20 cellular contexts compared by ENCODE assay signal in the genomic region with DNA sequence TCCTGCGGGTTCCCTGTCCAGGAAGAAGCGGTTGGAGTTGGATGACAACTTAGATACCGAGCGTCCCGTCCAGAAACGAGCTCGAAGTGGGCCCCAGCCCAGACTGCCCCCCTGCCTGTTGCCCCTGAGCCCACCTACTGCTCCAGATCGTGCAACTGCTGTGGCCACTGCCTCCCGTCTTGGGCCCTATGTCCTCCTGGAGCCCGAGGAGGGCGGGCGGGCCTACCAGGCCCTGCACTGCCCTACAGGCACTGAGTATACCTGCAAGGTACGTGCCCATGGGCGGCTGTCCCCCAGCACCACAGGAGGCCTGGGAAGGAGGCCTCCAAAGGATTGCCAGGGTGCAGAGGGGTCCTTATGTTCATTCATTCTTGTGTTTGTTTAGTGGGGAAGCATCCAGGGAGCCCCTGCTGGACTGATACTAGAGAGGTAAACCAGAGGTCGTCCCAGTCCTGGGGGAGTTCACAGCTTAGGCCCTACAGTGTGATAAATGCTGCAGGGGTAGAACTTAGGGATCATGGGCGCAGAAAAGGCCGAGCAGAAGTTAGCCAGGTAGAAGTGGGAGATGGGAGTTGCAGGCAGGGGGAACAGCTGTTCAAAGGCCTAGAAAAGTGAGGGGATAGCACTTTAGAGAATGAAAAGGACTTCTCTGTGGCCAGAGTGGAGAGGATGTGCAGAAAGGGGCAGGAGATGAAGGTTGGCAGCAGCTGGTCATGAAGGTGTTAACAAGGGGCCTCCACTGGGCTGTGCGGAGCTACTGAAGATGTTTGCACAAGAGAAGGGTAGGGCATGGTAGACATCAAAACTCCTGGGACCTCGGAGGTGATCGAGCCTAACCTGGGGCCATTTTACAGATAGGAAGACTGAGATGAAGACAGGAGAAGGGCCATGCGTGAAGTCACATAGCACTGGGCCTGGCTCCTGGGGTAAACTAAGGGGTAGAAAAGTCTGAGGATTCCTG. TPM values are rescaled to one million over a fixed set of nuclear protein-coding genes. Genes with fewer than 3 reads are reported as not detected.
DNase-seq lines count a peak whose midpoint lies in the region; ATAC-seq, FAIRE-seq and TF ChIP-seq lines count a peak whose summit lies in the region.
"Had no signal": no experiment of that assay in that cellular context is flagged by ENCODE, and none has a peak within 500 bp of the region (broad histone marks: within the 10 kb centered on the region; RNA-seq: fewer than 3 reads in every experiment).

No MANE protein-coding gene starts in this region.

- no TSS peak for BruUV-seq in PC-3 (replicated peaks; lab: Mats Ljungman, UMichigan)

- H3K4me3 ChIP-seq in A549 (no peak overlapping the region), RWPE2 (ENCODE audit: severe bottlenecking) (no peak overlapping the region), liver (ENCODE audit: low read depth in 1 of 3, low read length in 3 of 3) (no peak overlapping the region), PC-3 (ENCODE audit: low read length) (no peak overlapping the region)
- H3K4me3 ChIP-seq: GM12878, PC-9, SJCRH30 had no signal

- WGBS in A549 (ENCODE audit: missing lambda C conversion rate) = 88% methylated on average over 21 of the region's 21 CpGs
- 95% methylated on average over 21 of the region's 21 CpGs for WGBS in liver

- H4K20me1 ChIP-seq in PC-3 (ENCODE audit: low read length) = 0 out of 2 replicates have a peak, but pooled peaks cover 8% of the 10 kb centered on the region

- TF ChIP-seq POLR2A in A549 (IDR thresholded peaks at IDR 0.05; ENCODE audit: low read length) = no peak

- no peaks in the 10 kb centered on the region for H3F3A ChIP-seq in PC-3 (ENCODE audit: low read length, unreplicated experiment)

- H3K4me3 Mint-ChIP-seq in immature natural killer cell = no peak overlapping the region
- H3K4me3 Mint-ChIP-seq: CD4-positive, alpha-beta memory T cell had no signal

- peaks cover 100% of the 10 kb centered on the region for H3K36me3 ChIP-seq in RWPE2 (ENCODE audit: low read depth)
- H3K36me3 ChIP-seq in liver (ENCODE audit: control insufficient read depth in 4 of 4, insufficient read depth in 3 of 4, low read depth in 1 of 4, low read length in 3 of 4) = peaks cover 4 to 21% (median 12%) of the 10 kb centered on the region in 4 donors
- peaks cover 76% of the 10 kb centered on the region for H3K36me3 ChIP-seq in PC-3 (ENCODE audit: low read depth, low read length)
- H3K36me3 ChIP-seq: BE2C had no signal

- no peak for TF ChIP-seq EP300 in A549 (IDR thresholded peaks at IDR 0.05)

- in situ Hi-C loops in ACHN (cut with HindIII; ENCODE audit: low pct_ligation_motif_present, low pct_unique_long_range_greater_than_20kb, low sequenced_read_pairs) = no loop called here

- CTCF ChIA-PET in A549 (lab: Yijun Ruan, JAX) (interaction anchor here (1.0 to 50.3 kb wide), 6 partner anchors 8 to 50 kb away, joined by 3 to 1229 read pairs (median 102); a partner anchor contains a TSS), PC-3 (lab: Charles Lee) (no interaction called here)

- intact Hi-C loops in PC-3 (cut with micrococcal nuclease) = no loop called here

- H3K9me3 Mint-ChIP-seq in immature natural killer cell = no peaks in the 10 kb centered on the region
- H3K9me3 Mint-ChIP-seq: CD4-positive, alpha-beta memory T cell had no signal

- peaks cover 48% of the 10 kb centered on the region for H3K79me2 ChIP-seq in PC-3 (ENCODE audit: low read length)

- ATAC-seq in A549 (no peak), RWPE2 (ENCODE audit: low read depth) (no peak), PC-3 (no peak)
- ATAC-seq: GM12878 had no signal

- H3K27me3 ChIP-seq in RWPE2 (ENCODE audit: insufficient read depth, poor library complexity, severe bottlenecking) = no peaks in the 10 kb centered on the region
- H3K27me3 ChIP-seq in liver (ENCODE audit: control insufficient read depth in 4 of 4, insufficient read depth in 4 of 4, low read length in 3 of 4) = no peaks in the 10 kb centered on the region
- H3K27me3 ChIP-seq in PC-3 (ENCODE audit: low read length) = no peaks in the 10 kb centered on the region
- H3K27me3 ChIP-seq: BE2C, SJCRH30 had no signal

- no peaks in the 10 kb centered on the region for H3K9me3 ChIP-seq in A549
- H3K9me3 ChIP-seq in RWPE2 (ENCODE audit: severe bottlenecking) = no peaks in the 10 kb centered on the region
- H3K9me3 ChIP-seq in liver (ENCODE audit: control insufficient read depth in 4 of 4, low read length in 3 of 4) = no peaks in the 10 kb centered on the region
- H3K9me3 ChIP-seq in PC-3 (ENCODE audit: low read length) = no peaks in the 10 kb centered on the region
- H3K9me3 ChIP-seq: BE2C, SJCRH30 had no signal

- H3K9ac ChIP-seq in liver (ENCODE audit: low read depth in 1 of 2, low read length in 2 of 2) (peak overlapping the region in 1 of 2 donors; percentile 1), PC-3 (ENCODE audit: low read length) (no peak overlapping the region)

- H3K9me2 ChIP-seq in PC-3 (replicated peaks; ENCODE audit: low read length) = no peaks in the 10 kb centered on the region

- H3K4me1 ChIP-seq in A549 = peaks cover 50% of the 10 kb centered on the region; the same call in 2 of the 3 replicates
- H3K4me1 ChIP-seq in RWPE2 (ENCODE audit: insufficient read depth, poor library complexity, severe bottlenecking) = peaks cover 14% of the 10 kb centered on the region
- H3K4me1 ChIP-seq in liver (ENCODE audit: control insufficient read depth in 4 of 4, insufficient read depth in 4 of 4, low read length in 3 of 4) = peaks cover 5 to 35% (median 20%) of the 10 kb centered on the region in 4 donors
- no peaks in the 10 kb centered on the region for H3K4me1 ChIP-seq in PC-3 (ENCODE audit: insufficient read depth, low read length)
- H3K4me1 ChIP-seq: BE2C, SJCRH30 had no signal

- POLR2A ChIA-PET in A549 (lab: Yijun Ruan, JAX) = interaction anchor here (0.7 to 14.2 kb wide), 4 partner anchors 8 to 24 kb away, joined by 3 to 147 read pairs (median 54); no protein-coding TSS in a partner anchor
- POLR2A ChIA-PET in PC-3 (lab: Charles Lee; ENCODE audit: unreplicated experiment) = no interaction called here

- H3K4me1 Mint-ChIP-seq in immature natural killer cell = peaks cover 0 to 5% of the 10 kb centered on the region in 2 donors

- H2AFZ ChIP-seq in PC-3 (ENCODE audit: low read length) = no peak overlapping the region
- H2AFZ ChIP-seq: PC-9 had no signal

- H3K27me3 Mint-ChIP-seq in immature natural killer cell (ENCODE audit: low read depth in 3 of 3) = peaks cover 0 to 2% (median 1%) of the 10 kb centered on the region in 3 donors
- H3K27me3 Mint-ChIP-seq: CD4-positive, alpha-beta memory T cell had no signal

- H3K27ac Mint-ChIP-seq in immature natural killer cell = no peak overlapping the region

- no peak for DNase-seq in A549 (ENCODE audit: low read depth in 1 of 2, low spot score in 1 of 2)
- DNase-seq in RWPE2 (ENCODE audit: low spot score) = no peak
- no peak for DNase-seq in ACHN
- DNase-seq in PC-3 = no peak
- no peak for DNase-seq in immature natural killer cell
- DNase-seq: CD4-positive, alpha-beta memory T cell; DMS53; EL; KG1; NCI-H1417 treated with DMSO at 0.1 percent for 48 hours; NCI-H1930; NCI-H345; NCI-H524 treated with DMSO at 0.1 percent for 48 hours; PC-9; SJCRH30 had no signal

- no peak for TF ChIP-seq RAD21 in A549 (conservative IDR thresholded peaks at IDR 0.05 in 1 of 2, IDR thresholded peaks at IDR 0.05 in 1 of 2)
- TF ChIP-seq RAD21 in liver (IDR thresholded peaks at IDR 0.05) = no peak

- H3K27ac ChIP-seq in 22Rv1 = peak overlapping the region; percentile 99
- H3K27ac ChIP-seq in A549 = peak overlapping the region; percentile 42 to 55; a peak in 5 of 6 replicates
- peak overlapping the region; percentile 95 for H3K27ac ChIP-seq in RWPE2 (ENCODE audit: poor library complexity, severe bottlenecking)
- peak overlapping the region; percentile 67 to 79 for H3K27ac ChIP-seq in liver (ENCODE audit: low read depth in 1 of 2, low read length in 2 of 2)
- no peak overlapping the region for H3K27ac ChIP-seq in PC-3 (ENCODE audit: low read length)
- H3K27ac ChIP-seq: PC-9, SJCRH30 had no signal

- no peak overlapping the region; the same call in 2 of the 3 replicates for H3K4me2 ChIP-seq in A549
- H3K4me2 ChIP-seq in PC-3 (ENCODE audit: low read length) = no peak overlapping the region
- H3K4me2 ChIP-seq: PC-9 had no signal

- FAIRE-seq in A549 (lab: Jason Lieb, UNC) = no peak
- FAIRE-seq: GM12878, H1 had no signal

- TF ChIP-seq CTCF in 22Rv1 (IDR thresholded peaks at IDR 0.05) (no peak), A549 (IDR thresholded peaks at IDR 0.05) (no peak), RWPE2 (IDR thresholded peaks at IDR 0.05; ENCODE audit: poor library complexity, severe bottlenecking) (no peak), liver (IDR thresholded peaks at IDR 0.05; ENCODE audit: low read depth, low read length, missing input control) (no peak), PC-3 (conservative IDR thresholded peaks at IDR 0.05; ENCODE audit: low read depth, low read length) (no peak)

- peaks cover 10 to 44% (median 14%) of the 10 kb centered on the region in 3 donors for H3K36me3 Mint-ChIP-seq in immature natural killer cell

RNA-seq across cellular contexts. Expression of a gene that starts 7.8 kb away (rescaled TPM):
- 210 and 269 TPM in 2 replicates for polyA plus RNA-seq in A549 (2011; rRNA removed)
- 56.5 and 79.1 TPM in 2 replicates for polyA plus RNA-seq in A549 (2012; cell fraction: cytosol; rRNA removed)
- 68.7 and 90.7 TPM in 2 replicates for polyA plus RNA-seq in A549 (2012; cell fraction: nucleus; rRNA removed)
- polyA plus RNA-seq in A549 (2017; fragmentation: RNase III; extraction: RNeasy Plus Mini Kit Qiagen cat#74134 plus additional on column Dnase treatment) = 28.4 to 39.8 TPM (median 34.0 TPM) in 3 replicates
- polyA minus RNA-seq in A549 (2011; rRNA and poly(A)+ RNA removed) = 224 and 268 TPM in 2 replicates
- 10 to 100 TPM in 1 of 2 donors, 1 to 10 TPM in 1; 4.8 to 36.3 TPM for total RNA-seq in liver
- polyA plus RNA-seq in liver = 10 to 100 TPM; 41.2 to 63.1 TPM
- 160 and 193 TPM in 2 replicates for total RNA-seq in PC-3 (2014; rRNA removed)
- 10 to 100 TPM; 17.0 to 27.6 (median 25.0) TPM for polyA plus RNA-seq in immature natural killer cell

RNA-seq across cellular contexts. Expression of a gene that starts 19.8 kb away (rescaled TPM):
- polyA plus RNA-seq in A549 (2011; rRNA removed) (222 and 239 TPM in 2 replicates), A549 (2017; fragmentation: RNase III; extraction: RNeasy Plus Mini Kit Qiagen cat#74134 plus additional on column Dnase treatment) (105 to 117 TPM (median 112 TPM) in 3 replicates), liver (10 to 100 TPM; 61.3 to 62.6 TPM), immature natural killer cell (100 to 1,000 TPM; 110 to 131 (median 126) TPM)
- polyA plus RNA-seq in A549 (2012; cell fraction: cytosol; rRNA removed) = 142 and 173 TPM in 2 replicates
- polyA plus RNA-seq in A549 (2012; cell fraction: nucleus; rRNA removed) = 254 and 311 TPM in 2 replicates
- 186 and 187 TPM in 2 replicates for polyA minus RNA-seq in A549 (2011; rRNA and poly(A)+ RNA removed)
- total RNA-seq in liver (10 to 100 TPM; 18.0 to 48.3 TPM), PC-3 (2014; rRNA removed) (115 and 137 TPM in 2 replicates)

RNA-seq across cellular contexts. Expression of a gene that starts 41.4 kb away (rescaled TPM):
- polyA plus RNA-seq in A549 (2011; rRNA removed) (40.5 and 47.5 TPM in 2 replicates), A549 (2017; fragmentation: RNase III; extraction: RNeasy Plus Mini Kit Qiagen cat#74134 plus additional on column Dnase treatment) (59.6 to 74.8 TPM (median 74.3 TPM) in 3 replicates), liver (1 to 10 TPM; 3.5 to 6.0 TPM), immature natural killer cell (1 to 10 TPM; 6.7 to 8.9 (median 7.1) TPM)
- polyA plus RNA-seq in A549 (2012; cell fraction: cytosol; rRNA removed) = 103 and 115 TPM in 2 replicates
- polyA plus RNA-seq in A549 (2012; cell fraction: nucleus; rRNA removed) = 84.2 and 135 TPM in 2 replicates
- polyA minus RNA-seq in A549 (2011; rRNA and poly(A)+ RNA removed) = 36.5 and 42.2 TPM in 2 replicates
- total RNA-seq in liver (10 to 100 TPM in 1 of 2 donors, 1 to 10 TPM in 1; 1.9 to 12.0 TPM), PC-3 (2014; rRNA removed) (50.7 and 55.7 TPM in 2 replicates)

Comparison
In these comparisons a context has a peak if more than half of its experiments do, and no peak if none do; other contexts are left out.
1. RNA of a gene that starts 41.4 kb away (polyA plus RNA-seq): 40.5 to 135 TPM in A549; 6.7 to 8.9 TPM in immature natural killer cell and 3.5 to 6.0 TPM in liver; every median in the first group is over 4 times any median in the second.